ENCODE assay signal across 8 cellular contexts in the genomic region with DNA sequence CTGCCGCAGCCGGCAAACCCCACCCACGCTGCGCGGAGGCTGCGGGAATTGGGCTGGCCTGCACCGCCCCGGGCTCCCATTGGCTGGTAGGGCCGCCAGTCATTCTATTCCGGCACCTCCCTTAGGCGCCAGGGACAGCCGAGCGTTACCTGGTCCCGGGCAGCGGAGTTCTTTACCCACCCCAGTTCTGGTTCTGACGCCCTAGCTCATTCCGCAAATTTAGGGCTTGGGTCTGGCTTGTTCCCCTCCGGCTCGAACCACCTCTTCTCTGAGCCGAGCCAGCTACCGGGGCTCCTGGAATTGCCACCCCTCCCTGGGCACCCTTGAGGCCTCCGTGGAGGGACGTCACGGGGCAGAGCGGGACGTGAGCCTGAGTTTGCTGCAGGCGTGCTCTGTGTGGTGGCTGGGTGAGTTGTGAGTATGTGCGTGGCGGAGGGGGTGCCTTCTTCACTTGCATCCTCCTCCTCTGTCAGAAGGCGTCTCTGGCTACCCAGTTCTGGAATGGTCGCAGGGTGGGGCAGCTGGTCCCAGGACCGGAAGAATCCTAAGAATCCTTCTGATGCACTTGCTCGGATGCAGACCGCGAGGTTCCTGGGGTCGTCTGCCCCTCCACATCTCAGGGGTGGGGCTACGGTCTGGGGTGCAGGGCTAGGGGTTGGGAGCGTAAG. TPM values are rescaled to one million over a fixed set of nuclear protein-coding genes. Genes with fewer than 3 reads are reported as not detected.
A peak's percentile ranks its signal among the peaks of the same experiment; 100 is the strongest.
DNase-seq lines count a peak whose midpoint lies in the region; ATAC-seq, FAIRE-seq and TF ChIP-seq lines count a peak whose summit lies in the region.

A gene (minus strand): TSS at position 2 of the 668 bp plus-strand sequence. CDS start 910 bp downstream, outside the sequence.
A gene with protein sequence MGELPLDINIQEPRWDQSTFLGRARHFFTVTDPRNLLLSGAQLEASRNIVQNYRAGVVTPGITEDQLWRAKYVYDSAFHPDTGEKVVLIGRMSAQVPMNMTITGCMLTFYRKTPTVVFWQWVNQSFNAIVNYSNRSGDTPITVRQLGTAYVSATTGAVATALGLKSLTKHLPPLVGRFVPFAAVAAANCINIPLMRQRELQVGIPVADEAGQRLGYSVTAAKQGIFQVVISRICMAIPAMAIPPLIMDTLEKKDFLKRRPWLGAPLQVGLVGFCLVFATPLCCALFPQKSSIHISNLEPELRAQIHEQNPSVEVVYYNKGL (plus strand): TSS at position 107 of the 668 bp plus-strand sequence. CDS start 3,461 bp downstream, outside the sequence.

- TF ChIP-seq CTCF in GM12865 (IDR thresholded peaks at IDR 0.05; ENCODE audit: insufficient read depth, low read depth, low read length, missing control alignments), result no peak
- no peak for TF ChIP-seq CTCF in right atrium auricular region (IDR thresholded peaks at IDR 0.05)

- no peaks in the 10 kb centered on the region for H3K27me3 ChIP-seq in right atrium auricular region

- ATAC-seq in HG02840 (IDR thresholded peaks at IDR 0.05; ENCODE audit: low FRiP score, unreplicated experiment), result peak; percentile 83

- H3K27ac ChIP-seq in angular gyrus (ENCODE audit: low read depth, low read length) (peak within 1 kb of the TSS; percentile 98), right atrium auricular region (peak within 1 kb of the TSS; percentile 99 to 100)

- peaks cover 0 to 20% of the 10 kb centered on the region in 2 donors for H3K4me1 ChIP-seq in right atrium auricular region

- peak within 1 kb of the TSS; percentile 56 for H3K4me3 ChIP-seq in GM12865 (ENCODE audit: low read depth, low read length)
- H3K4me3 ChIP-seq in right atrium auricular region, result peak within 1 kb of the TSS; percentile 77 to 89

- peak; percentile 97 for DNase-seq in GM12865 (ENCODE audit: low read depth)
- peak; percentile 65 for DNase-seq in NCI-H146 treated with DMSO at 0.1 percent for 48 hours (lab: John Stamatoyannopoulos, UW; ENCODE audit: unreplicated experiment)
- DNase-seq in T-helper 2 cell, result peak; percentile 93 to 97 (median 94)
- DNase-seq in right atrium auricular region (ENCODE audit: low spot score), result peak; percentile 93
- DNase-seq in pulmonary artery endothelial cell (ENCODE audit: low read depth, low spot score), result peak; percentile 77
- peak; percentile 98 for DNase-seq in urothelium cell line (ENCODE audit: low spot score)

- H3K9me3 ChIP-seq in right atrium auricular region, result no peaks in the 10 kb centered on the region

- H3K36me3 ChIP-seq in right atrium auricular region, result peaks cover 17% of the 10 kb centered on the region

- peak; percentile 56 for FAIRE-seq in urothelium cell line (lab: Jason Lieb, UNC)

RNA-seq across cellular contexts. Expression of the first gene that starts in this region (rescaled TPM):
- total RNA-seq in right atrium auricular region (1 to 10 TPM in 1 of 2 donors, under 1 TPM in 1; 0.59 to 1.3 TPM), pulmonary artery endothelial cell (0.46 and 0.63 TPM in 2 replicates)

RNA-seq across cellular contexts. Expression of the second gene that starts in this region (rescaled TPM):
- total RNA-seq in right atrium auricular region, result 10 to 100 TPM; 16.4 to 42.9 TPM
- 61.8 and 62.2 TPM in 2 replicates for total RNA-seq in pulmonary artery endothelial cell

Comparison
In these comparisons a context has a peak if more than half of its experiments do, and no peak if none do; other contexts are left out.
1. Peak in every context shown above with its lines: DNase-seq, ATAC-seq, H3K4me3 ChIP-seq and H3K27ac ChIP-seq.